Comparison of ENCODE assay signal across 8 cellular contexts in genomic region chr9:109469646-109470358, GRCh38. TPM values are rescaled to one million over a fixed set of nuclear protein-coding genes. Genes with fewer than 3 reads are reported as not detected.
DNase-seq lines count a peak whose midpoint lies in the region; ATAC-seq and FAIRE-seq lines count a peak whose summit lies in the region.

No MANE protein-coding gene starts in this region.

- no peaks in the 10 kb centered on the region for H3K36me3 Mint-ChIP-seq in T-cell

- no peaks in the 10 kb centered on the region for H3K36me3 ChIP-seq in small intestine (ENCODE audit: control insufficient read depth in 2 of 2, insufficient read depth in 2 of 2, low read length in 2 of 2)

- POLR2A ChIA-PET in T-cell (lab: Charles Lee), result no interaction called here

- no peaks in the 10 kb centered on the region for H3K4me1 Mint-ChIP-seq in T-cell

- no peaks in the 10 kb centered on the region for H3K9me3 ChIP-seq in small intestine (ENCODE audit: control insufficient read depth, low read depth)

- no peaks in the 10 kb centered on the region for H3K9me3 Mint-ChIP-seq in T-cell

- ATAC-seq in HG02798 (IDR thresholded peaks at IDR 0.05; ENCODE audit: poor library complexity, unreplicated experiment) (peak; percentile 95), T-cell (replicated peaks in 1 of 4) (peak in 3 of 4 experiments; percentile 50 to 73 (median 65))

- no peak for FAIRE-seq in small intestine (lab: Jason Lieb, UNC)

- 39 to 44% (median 41%) methylated on average over 13 of the region's 13 CpGs for WGBS in small intestine, 3 donors

- no peak overlapping the region for H3K27ac Mint-ChIP-seq in T-cell

- no peaks in the 10 kb centered on the region for H3K4me1 ChIP-seq in small intestine (ENCODE audit: control insufficient read depth in 2 of 2, insufficient read depth in 1 of 2, low read depth in 1 of 2, low read length in 1 of 2)

- CTCF ChIA-PET in T-cell (lab: Charles Lee), result interaction anchor here (0.5 to 1.9 kb wide), 6 partner anchors 9 to 849 kb away, joined by 3 to 9 read pairs (median 4); no protein-coding TSS in a partner anchor

- peak overlapping the region in 1 of 2 donors; percentile 27 for H3K27ac ChIP-seq in small intestine (ENCODE audit: low read depth in 1 of 2, low read length in 1 of 2)

- no peak overlapping the region for H3K4me3 Mint-ChIP-seq in T-cell

- no peak overlapping the region for H3K4me3 ChIP-seq in small intestine (ENCODE audit: low read depth in 1 of 2, low read length in 2 of 2)

- no peaks in the 10 kb centered on the region for H3K27me3 ChIP-seq in small intestine (ENCODE audit: control insufficient read depth in 2 of 2, insufficient read depth in 2 of 2, low read length in 2 of 2)

- peaks cover 11% of the 10 kb centered on the region in 2 donors for H3K27me3 Mint-ChIP-seq in T-cell

- DNase-seq in SKM-1 treated with dmso at 0.1 percent for 144 hours (lab: John Stamatoyannopoulos, UW; ENCODE audit: unreplicated experiment) (peak; percentile 19), SKM-1 (lab: John Stamatoyannopoulos, UW; ENCODE audit: unreplicated experiment) (no peak), NCI-H128 (lab: John Stamatoyannopoulos, UW; ENCODE audit: unreplicated experiment) (peak; percentile 32), T-cell (peak in 27 of 34 experiments; percentile 6 to 46 (median 21)), anterior cingulate cortex (lab: John Stamatoyannopoulos, UW) (peak in 53 of 58 donors; percentile 16 to 86 (median 53)), hippocampal formation (lab: John Stamatoyannopoulos, UW) (peak; percentile 50 to 77), small intestine (peak; percentile 82)

RNA-seq across cellular contexts. Expression of gene PTPN3, which starts 28.3 kb away (rescaled TPM):
- total RNA-seq in T-cell, result under 1 TPM; 0.05 to 0.12 (median 0.09) TPM
- polyA plus RNA-seq in small intestine, result 10 to 100 TPM; 15.3 to 42.7 (median 25.3) TPM
